In genomic region chr15:64883097-64883581, GRCh38 we compare ENCODE assay signal across 9 cellular contexts. TPM values are rescaled to one million over a fixed set of nuclear protein-coding genes. Genes with fewer than 3 reads are reported as not detected.
DNase-seq lines count a peak whose midpoint lies in the region; ATAC-seq, FAIRE-seq and TF ChIP-seq lines count a peak whose summit lies in the region.
"Had no signal": no experiment of that assay in that cellular context is flagged by ENCODE, and none has a peak within 500 bp of the region (broad histone marks: within the 10 kb centered on the region; RNA-seq: fewer than 3 reads in every experiment).

No MANE protein-coding gene starts in this region.

- FAIRE-seq in HTR-8/SVneo (lab: Jason Lieb, UNC) = no peak
- FAIRE-seq: endometrium had no signal

- TF ChIP-seq CTCF in GM12865 (IDR thresholded peaks at IDR 0.05; ENCODE audit: insufficient read depth, low read depth, low read length, missing control alignments) = no peak

- intact Hi-C loops in head of caudate nucleus (cut with DNase I) = no loop called here

- no peaks in the 10 kb centered on the region for H3K9me3 Mint-ChIP-seq in activated T-cell treated with anti-CD3 and anti-CD28 coated beads, Interleukin-2, amount 50 U/mL, for 4 hours

- peak overlapping the region; percentile 68 for H3K4me3 Mint-ChIP-seq in activated T-cell treated with anti-CD3 and anti-CD28 coated beads, Interleukin-2, amount 50 U/mL, for 4 hours

- H3K27me3 ChIP-seq in HAP-1 (ENCODE audit: low read depth) = no peaks in the 10 kb centered on the region

- H3K9me3 ChIP-seq in HAP-1 = no peaks in the 10 kb centered on the region

- H3K36me3 Mint-ChIP-seq in activated T-cell treated with anti-CD3 and anti-CD28 coated beads, Interleukin-2, amount 50 U/mL, for 4 hours (ENCODE audit: insufficient read depth) = no peaks in the 10 kb centered on the region

- H3K36me3 ChIP-seq in HAP-1 (replicated peaks) = no peaks in the 10 kb centered on the region

- DNase-seq in GM12865 (ENCODE audit: low read depth) (peak; percentile 79), left lobe of liver (ENCODE audit: low spot score) (no peak), HTR-8/SVneo (ENCODE audit: insufficient read length, low spot score) (no peak), HAP-1 (ENCODE audit: low spot score in 2 of 2) (no peak), HT-29 (ENCODE audit: low spot score) (no peak), head of caudate nucleus (no peak)
- no peak for DNase-seq in activated T-cell treated with anti-CD3 and anti-CD28 coated beads, Interleukin-2, amount 50 U/mL, for 4 hours

- peak; percentile 41 for ATAC-seq in HG03095 (IDR thresholded peaks at IDR 0.05; ENCODE audit: unreplicated experiment)
- ATAC-seq in activated T-cell treated with anti-CD3 and anti-CD28 coated beads, Interleukin-2, amount 50 U/mL, for 4 hours = peak; percentile 83 to 84
- ATAC-seq in left lobe of liver = peak; percentile 33

- peaks cover 32% of the 10 kb centered on the region for H3K4me1 Mint-ChIP-seq in activated T-cell treated with anti-CD3 and anti-CD28 coated beads, Interleukin-2, amount 50 U/mL, for 4 hours (ENCODE audit: low read depth)

- H3K4me3 ChIP-seq in GM12865 (ENCODE audit: low read depth, low read length) = no peak overlapping the region
- no peak overlapping the region for H3K4me3 ChIP-seq in HAP-1

- H3K27me3 Mint-ChIP-seq in activated T-cell treated with anti-CD3 and anti-CD28 coated beads, Interleukin-2, amount 50 U/mL, for 4 hours (ENCODE audit: low read depth) = no peaks in the 10 kb centered on the region

- in situ Hi-C loops in HAP-1 (cut with MboI; ENCODE audit: low sequenced_read_pairs) = no loop called here

- no peaks in the 10 kb centered on the region for H3K4me1 ChIP-seq in HAP-1

RNA-seq across cellular contexts. Expression of gene ANKDD1A, which starts 28.6 kb away (rescaled TPM):
- total RNA-seq in activated T-cell treated with anti-CD3 and anti-CD28 coated beads, Interleukin-2, amount 50 U/mL, for 4 hours = 1 to 10 TPM in 2 of 3 donors, under 1 TPM in 1; 0.63 to 2.4 (median 1.4) TPM
- 0.38 TPM for total RNA-seq in left lobe of liver
- 0.60 and 0.71 TPM in 2 replicates for total RNA-seq in HT-29 (2014; rRNA removed; shearing (Covaris generic))

RNA-seq across cellular contexts. Expression of gene PLEKHO2, which starts 41.4 kb away (rescaled TPM):
- 10 to 100 TPM in 2 of 3 donors, 1 to 10 TPM in 1; 9.3 to 14.2 (median 13.0) TPM for total RNA-seq in activated T-cell treated with anti-CD3 and anti-CD28 coated beads, Interleukin-2, amount 50 U/mL, for 4 hours
- 4.3 TPM for total RNA-seq in left lobe of liver
- total RNA-seq in HT-29 (2014; rRNA removed; shearing (Covaris generic)) = 6.4 and 8.1 TPM in 2 replicates

RNA-seq across cellular contexts. Expression of gene PIF1, which starts 57.7 kb away (rescaled TPM):
- total RNA-seq in activated T-cell treated with anti-CD3 and anti-CD28 coated beads, Interleukin-2, amount 50 U/mL, for 4 hours = 1 to 10 TPM; 1.5 to 2.2 (median 1.6) TPM
- 0.93 TPM for total RNA-seq in left lobe of liver
- 66.2 and 77.4 TPM in 2 replicates for total RNA-seq in HT-29 (2014; rRNA removed; shearing (Covaris generic))

Comparison
In these comparisons a context has a peak if more than half of its experiments do, and no peak if none do; other contexts are left out.
1. ATAC-seq: peak in every context shown above with its lines; median percentile 84 in activated T-cell treated with anti-CD3 and anti-CD28 coated beads, Interleukin-2, amount 50 U/mL, for 4 hours; 41 in HG03095; 33 in left lobe of liver.
2. RNA of gene PIF1, which starts 57.7 kb away (total RNA-seq): 66.2 to 77.4 TPM in HT-29; 1.5 to 2.2 TPM in activated T-cell treated with anti-CD3 and anti-CD28 coated beads, Interleukin-2, amount 50 U/mL, for 4 hours and 0.93 TPM in left lobe of liver (single experiment); every median in the first group is over 10 times any median in the second.